16 cellular contexts compared by ENCODE assay signal in the genomic region with DNA sequence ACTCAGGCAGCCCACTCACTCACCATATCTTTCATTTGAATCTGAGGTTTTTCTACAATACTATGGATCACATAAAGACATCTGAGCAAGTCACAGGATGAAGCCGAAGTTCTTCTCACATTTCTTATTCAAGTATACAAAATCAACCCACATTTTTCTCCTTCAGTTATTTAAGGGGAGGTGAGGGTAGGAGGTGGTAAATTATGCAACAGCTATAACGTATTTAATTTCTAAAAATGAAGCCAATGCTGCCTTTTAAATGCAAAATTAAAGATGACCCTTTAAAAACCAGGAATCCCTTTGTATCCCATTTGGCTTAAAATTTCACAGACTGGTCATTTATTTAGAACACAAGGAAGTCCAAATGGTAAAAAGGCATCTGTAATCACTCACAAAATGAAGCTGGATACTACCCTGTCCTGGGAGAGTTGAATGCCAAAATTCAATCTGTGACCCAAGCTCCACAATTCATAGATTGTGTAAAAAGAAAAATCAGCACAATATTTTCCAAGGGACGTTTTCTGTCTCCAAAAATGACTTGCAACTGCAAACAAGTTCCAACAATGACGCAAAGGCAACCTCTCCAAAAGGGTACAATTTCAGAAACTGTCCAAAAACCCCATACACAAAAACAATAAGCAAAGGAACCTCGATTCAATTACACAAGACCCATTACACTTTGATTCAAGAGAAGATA. TPM values are rescaled to one million over a fixed set of nuclear protein-coding genes. Genes with fewer than 3 reads are reported as not detected.
DNase-seq lines count a peak whose midpoint lies in the region; ATAC-seq and TF ChIP-seq lines count a peak whose summit lies in the region.
"Had no signal": no experiment of that assay in that cellular context is flagged by ENCODE, and none has a peak within 500 bp of the region (broad histone marks: within the 10 kb centered on the region; RNA-seq: fewer than 3 reads in every experiment).

No MANE protein-coding gene starts in this region.

- no peaks in the 10 kb centered on the region for H3K27me3 Mint-ChIP-seq in naive thymus-derived CD8-positive, alpha-beta T cell
- H3K27me3 Mint-ChIP-seq: activated CD4-positive, alpha-beta T cell treated with anti-CD3 and anti-CD28 coated beads for 36 hours; dendritic cell treated with granulocyte-macrophage colony-stimulating factor and Interleukin-4, amounts not matched to agents 40 ng/mL and 50 ng/mL, for 4 days had no signal

- ATAC-seq in naive thymus-derived CD8-positive, alpha-beta T cell, result no peak
- ATAC-seq in HG02884 (IDR thresholded peaks at IDR 0.05; ENCODE audit: unreplicated experiment) (no peak), HG03571 (IDR thresholded peaks at IDR 0.05; ENCODE audit: unreplicated experiment) (no peak)
- ATAC-seq: activated CD4-positive, alpha-beta T cell treated with anti-CD3 and anti-CD28 coated beads for 36 hours; mucosa of descending colon had no signal

- DNase-seq in GM23248 (no peak), caudate nucleus (lab: John Stamatoyannopoulos, UW) (peak in 1 of 61 donors; percentile 49), right atrium auricular region (ENCODE audit: low spot score) (no peak), sigmoid colon (no peak)
- DNase-seq in naive thymus-derived CD8-positive, alpha-beta T cell, result no peak
- DNase-seq in activated CD8-positive, alpha-beta memory T cell treated with anti-CD3 and anti-CD28 coated beads, Interleukin-2, amount 50 U/mL, for 48 hours, result no peak
- DNase-seq: activated CD4-positive, alpha-beta T cell treated with anti-CD3 and anti-CD28 coated beads for 36 hours; activated T-cell treated with anti-CD3 and anti-CD28 coated beads, Interleukin-2, amount 50 U/mL, for 48 hours; GF-D8; mucosa of descending colon; NCI-H748 treated with DMSO at 0.1 percent for 48 hours; stimulated activated CD4-positive, alpha-beta T cell treated with anti-CD3 and anti-CD28 coated beads, Interleukin-2, amount 100 ng/mL, for 48 hours had no signal

- peaks cover 0 to 9% (median 6%) of the 10 kb centered on the region in 9 donors for H3K9me3 Mint-ChIP-seq in naive thymus-derived CD8-positive, alpha-beta T cell

- peak overlapping the region; percentile 47; the same call in 1 of the 2 replicates for H3K4me3 ChIP-seq in GM23248
- no peak overlapping the region for H3K4me3 ChIP-seq in right atrium auricular region
- peak overlapping the region in 1 of 4 donors; percentile 27 for H3K4me3 ChIP-seq in sigmoid colon
- H3K4me3 ChIP-seq: mucosa of descending colon, prostate gland had no signal

- no peaks in the 10 kb centered on the region for H3K9me2 ChIP-seq in GM23248 (ENCODE audit: insufficient read depth)

- peaks cover 63% of the 10 kb centered on the region for H3K79me2 ChIP-seq in GM23248 (ENCODE audit: insufficient read depth)

- H3K4me1 ChIP-seq in GM23248 (ENCODE audit: insufficient read depth), result peaks cover 39% of the 10 kb centered on the region
- H3K4me1 ChIP-seq in right atrium auricular region, result peaks cover 0 to 26% of the 10 kb centered on the region in 2 donors
- peaks cover 0 to 46% (median 42%) of the 10 kb centered on the region in 4 donors for H3K4me1 ChIP-seq in sigmoid colon
- H3K4me1 ChIP-seq: prostate gland had no signal

- intact Hi-C loops in sigmoid colon (cut with DNase I), result no loop called here

- no peak overlapping the region for H3K27ac ChIP-seq in GM23248
- peak overlapping the region; percentile 94 for H3K27ac ChIP-seq in caudate nucleus (ENCODE audit: low read depth, low read length)
- H3K27ac ChIP-seq in right atrium auricular region, result peak overlapping the region; percentile 41 to 49
- peak overlapping the region; percentile 36 to 62 (median 49) for H3K27ac ChIP-seq in sigmoid colon
- H3K27ac ChIP-seq: prostate gland had no signal

- POLR2A ChIA-PET in naive thymus-derived CD8-positive, alpha-beta T cell (lab: Charles Lee), result interaction anchor here (0.7 kb wide), 1 partner anchor 98 kb away, joined by 3 read pairs; no protein-coding TSS in a partner anchor

- H3K36me3 ChIP-seq in GM23248 (ENCODE audit: low read depth) (no peaks in the 10 kb centered on the region), right atrium auricular region (no peaks in the 10 kb centered on the region), sigmoid colon (no peaks in the 10 kb centered on the region)
- H3K36me3 ChIP-seq: prostate gland had no signal

- WGBS in GM23248 (ENCODE audit: low coverage in 1 of 2, low lambda C conversion rate in 2 of 2, missing lambda C conversion rate in 2 of 2), 2 experiments, result 50 to 55% methylated on average over 5 of the region's 5 CpGs
- 63 to 65% methylated on average over 5 of the region's 5 CpGs for WGBS in sigmoid colon, 2 donors

- peaks cover 0 to 5% (median 0%) of the 10 kb centered on the region in 4 donors for H3K4me1 Mint-ChIP-seq in naive thymus-derived CD8-positive, alpha-beta T cell
- H3K4me1 Mint-ChIP-seq: activated CD4-positive, alpha-beta T cell treated with anti-CD3 and anti-CD28 coated beads for 36 hours had no signal

- peak overlapping the region; percentile 79 for H3K4me2 ChIP-seq in GM23248 (ENCODE audit: unreplicated experiment)

- no peak for TF ChIP-seq EP300 in sigmoid colon (IDR thresholded peaks at IDR 0.05)

- peaks cover 4 to 11% (median 6%) of the 10 kb centered on the region in 3 donors for H3K36me3 Mint-ChIP-seq in naive thymus-derived CD8-positive, alpha-beta T cell

- TF ChIP-seq CTCF in right atrium auricular region (IDR thresholded peaks at IDR 0.05) (no peak), sigmoid colon (IDR thresholded peaks at IDR 0.05) (no peak)

- in situ Hi-C loops in GM23248 (cut with MboI), result no loop called here

- H3K27ac Mint-ChIP-seq in naive thymus-derived CD8-positive, alpha-beta T cell, result peak overlapping the region in 1 of 10 donors; percentile 25
- H3K27ac Mint-ChIP-seq: activated CD4-positive, alpha-beta T cell treated with anti-CD3 and anti-CD28 coated beads for 36 hours; dendritic cell treated with granulocyte-macrophage colony-stimulating factor and Interleukin-4, amounts not matched to agents 40 ng/mL and 50 ng/mL, for 4 days had no signal

- TF ChIP-seq POLR2A in sigmoid colon (IDR thresholded peaks at IDR 0.05), result no peak

- no peak overlapping the region for H2AFZ ChIP-seq in GM23248

- H3F3A ChIP-seq in GM23248 (ENCODE audit: insufficient read depth), result peaks cover 27% of the 10 kb centered on the region

- no peak overlapping the region for H3K4me3 Mint-ChIP-seq in naive thymus-derived CD8-positive, alpha-beta T cell
- H3K4me3 Mint-ChIP-seq: activated CD4-positive, alpha-beta T cell treated with anti-CD3 and anti-CD28 coated beads for 36 hours; dendritic cell treated with granulocyte-macrophage colony-stimulating factor and Interleukin-4, amounts not matched to agents 40 ng/mL and 50 ng/mL, for 4 days had no signal

- H4K20me1 ChIP-seq in GM23248 (ENCODE audit: insufficient read depth), result no peaks in the 10 kb centered on the region

- H3K9ac ChIP-seq in GM23248, result no peak overlapping the region

- H3K9me3 ChIP-seq in GM23248 (ENCODE audit: low read depth) (no peaks in the 10 kb centered on the region), right atrium auricular region (no peaks in the 10 kb centered on the region), sigmoid colon (no peaks in the 10 kb centered on the region)
- H3K9me3 ChIP-seq: mucosa of descending colon, prostate gland had no signal

- H3K27me3 ChIP-seq in GM23248 (replicated peaks; ENCODE audit: insufficient read depth) (no peaks in the 10 kb centered on the region), right atrium auricular region (no peaks in the 10 kb centered on the region), sigmoid colon (no peaks in the 10 kb centered on the region)

RNA-seq across cellular contexts. Expression of gene EPB41L2, which starts 48.8 kb away (rescaled TPM):
- total RNA-seq in GM23248 (2014; rRNA removed; shearing (Covaris generic)), result 23.2 and 31.9 TPM in 2 replicates
- polyA plus RNA-seq in GM23248 (2016; fragmentation: Nextera tagmentation; extraction: Ambion mirVana), result 27.8 and 31.3 TPM in 2 replicates
- 10 to 100 TPM; 41.9 to 47.2 TPM for total RNA-seq in right atrium auricular region
- 100 to 1,000 TPM in 2 of 4 donors, 10 to 100 TPM in 2; 65.7 to 147 (median 114) TPM for total RNA-seq in sigmoid colon
- 10 to 100 TPM; 41.2 to 50.5 (median 42.6) TPM for polyA plus RNA-seq in sigmoid colon
- 10 to 100 TPM; 22.0 to 31.1 TPM for total RNA-seq in naive thymus-derived CD8-positive, alpha-beta T cell
- polyA plus RNA-seq in naive thymus-derived CD8-positive, alpha-beta T cell, result 1 to 10 TPM; 1.8 to 3.3 (median 2.4) TPM
